In the genomic region with DNA sequence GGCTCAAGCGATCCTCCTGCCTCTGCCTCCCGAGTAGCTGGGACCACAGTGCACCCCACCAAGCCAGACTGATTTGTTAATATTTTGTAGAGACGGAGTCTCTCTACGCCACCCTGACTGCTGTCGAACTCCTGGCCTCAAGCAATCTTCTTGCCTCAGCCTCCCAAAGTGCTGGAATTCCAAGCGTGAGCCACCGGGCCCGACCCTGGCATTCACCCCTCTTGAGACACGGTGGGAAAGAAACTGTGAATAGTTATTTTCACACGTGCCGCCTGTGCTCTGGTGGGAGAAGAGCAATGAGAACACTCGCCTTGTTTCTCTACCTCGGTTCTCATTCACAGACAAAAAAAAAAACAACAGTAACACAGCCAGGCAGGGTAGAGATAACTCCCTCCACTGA, we compare ENCODE assay signal across 25 cellular contexts.
DNase-seq lines count a peak whose midpoint lies in the region; FAIRE-seq and TF ChIP-seq lines count a peak whose summit lies in the region.
"Had no signal": no experiment of that assay in that cellular context is flagged by ENCODE, and none has a peak within 500 bp of the region (broad histone marks: within the 10 kb centered on the region; RNA-seq: fewer than 3 reads in every experiment).

No MANE protein-coding gene starts in this region.

- no peak overlapping the region for H3K27ac ChIP-seq in H9 (ENCODE audit: insufficient read length, low read depth, low read length)
- H3K27ac ChIP-seq in astrocyte (ENCODE audit: low read depth, low read length) = no peak overlapping the region
- H3K27ac ChIP-seq in hepatocyte = peak overlapping the region; percentile 58
- H3K27ac ChIP-seq: BLaER1 had no signal

- H3K27ac Mint-ChIP-seq in H9 (peak overlapping the region; percentile 17 to 88 (median 71); a peak in 5 of 7 replicates), astrocyte (ENCODE audit: unreplicated experiment) (no peak overlapping the region), osteocyte (ENCODE audit: unreplicated experiment) (peak overlapping the region; percentile 50)
- H3K27ac Mint-ChIP-seq in activated CD4-positive, alpha-beta T cell treated with anti-CD3 and anti-CD28 coated beads, Interleukin-2, amount 10 ng/mL, durations not matched to agents 7 days and 5 days = no peak overlapping the region

- no peak overlapping the region for H3K14ac ChIP-seq in H9 (ENCODE audit: insufficient read depth, low read length)

- no peak overlapping the region for H2BK15ac ChIP-seq in H9 (ENCODE audit: low read depth, low read length)

- H3K4ac ChIP-seq in H9 (ENCODE audit: low read depth, low read length) = no peak overlapping the region

- H4K20me1 ChIP-seq in H9 (ENCODE audit: control insufficient read depth, insufficient read depth, insufficient read length) (no peaks in the 10 kb centered on the region), astrocyte (ENCODE audit: insufficient read depth, low read length) (peaks cover 9% of the 10 kb centered on the region), hepatocyte (ENCODE audit: insufficient read depth, poor library complexity, severe bottlenecking) (no peaks in the 10 kb centered on the region)

- H3K4me3 ChIP-seq in astrocyte (ENCODE audit: insufficient read depth, low read depth, low read length) (no peak overlapping the region), hepatocyte (no peak overlapping the region)
- H3K4me3 ChIP-seq: BLaER1 had no signal

- no peaks in the 10 kb centered on the region for H3K9me3 ChIP-seq in H9 (ENCODE audit: control insufficient read depth, low read depth, low read length)
- no peaks in the 10 kb centered on the region for H3K9me3 ChIP-seq in astrocyte (ENCODE audit: insufficient read depth, low read depth, low read length)
- H3K9me3 ChIP-seq in hepatocyte (ENCODE audit: low read depth) = no peaks in the 10 kb centered on the region

- H3K4me3 Mint-ChIP-seq in H9 (no peak overlapping the region), astrocyte (ENCODE audit: unreplicated experiment) (no peak overlapping the region), osteocyte (ENCODE audit: unreplicated experiment) (no peak overlapping the region)
- H3K4me3 Mint-ChIP-seq in activated CD4-positive, alpha-beta T cell treated with anti-CD3 and anti-CD28 coated beads, Interleukin-2, amount 10 ng/mL, durations not matched to agents 7 days and 5 days = no peak overlapping the region

- TF ChIP-seq CTCF in H9 (conservative IDR thresholded peaks at IDR 0.05) (no peak), astrocyte (IDR thresholded peaks at IDR 0.05; ENCODE audit: insufficient read depth, low read depth, low read length) (no peak), hepatocyte (IDR thresholded peaks at IDR 0.05; ENCODE audit: poor library complexity) (no peak), osteocyte (IDR thresholded peaks at IDR 0.05) (no peak)

- no peak overlapping the region for H2BK20ac ChIP-seq in H9 (ENCODE audit: low read depth, low read length, poor library complexity, severe bottlenecking)

- H2BK5ac ChIP-seq in H9 (ENCODE audit: insufficient read length, low read length) = no peak overlapping the region

- peaks cover 18 to 24% of the 10 kb centered on the region in 2 experiments for H3K4me1 Mint-ChIP-seq in H9
- peaks cover 10% of the 10 kb centered on the region for H3K4me1 Mint-ChIP-seq in astrocyte (ENCODE audit: low read depth, unreplicated experiment)
- peaks cover 28% of the 10 kb centered on the region for H3K4me1 Mint-ChIP-seq in osteocyte (ENCODE audit: unreplicated experiment)
- no peaks in the 10 kb centered on the region for H3K4me1 Mint-ChIP-seq in activated CD4-positive, alpha-beta T cell treated with anti-CD3 and anti-CD28 coated beads, Interleukin-2, amount 10 ng/mL, durations not matched to agents 7 days and 5 days

- H3T11ph ChIP-seq in H9 (ENCODE audit: low read length) = no peak overlapping the region

- no peak for DNase-seq in H9
- no peak for DNase-seq in astrocyte (ENCODE audit: low read depth)
- DNase-seq in hepatocyte (ENCODE audit: low spot score) = no peak
- DNase-seq in osteocyte (ENCODE audit: extremely low spot score, unreplicated experiment) = no peak
- no peak for DNase-seq in amygdala (lab: John Stamatoyannopoulos, UW)
- DNase-seq in NCI-H526 (lab: John Stamatoyannopoulos, UW) = no peak
- DNase-seq in T-helper 9 cell = no peak
- DNase-seq in activated CD4-positive, alpha-beta T cell treated with anti-CD3 and anti-CD28 coated beads, Interleukin-2, amount 10 ng/mL, durations not matched to agents 7 days and 5 days = no peak
- DNase-seq: CD4-positive, CD25-positive, alpha-beta regulatory T cell; GOT3; HCEC 1CT; NCI-H1092 treated with DMSO at 0.1 percent for 48 hours; NCI-H1436; NCI-H187; NCI-H2081 treated with DMSO at 0.1 percent for 48 hours; NCI-H2171; NCI-H226; NCI-H510A treated with DMSO at 0.1 percent for 48 hours; NCI-H774; RPMI8226; SHP77 had no signal

- H4K8ac ChIP-seq in H9 (replicated peaks; ENCODE audit: insufficient read length, low read depth, low read length) = no peak overlapping the region

- H3K23ac ChIP-seq in H9 (ENCODE audit: insufficient read length, low read depth, low read length) = no peak overlapping the region

- H3K9me3 Mint-ChIP-seq in H9 (no peaks in the 10 kb centered on the region), astrocyte (ENCODE audit: unreplicated experiment) (no peaks in the 10 kb centered on the region), osteocyte (ENCODE audit: unreplicated experiment) (no peaks in the 10 kb centered on the region)
- H3K9me3 Mint-ChIP-seq in activated CD4-positive, alpha-beta T cell treated with anti-CD3 and anti-CD28 coated beads, Interleukin-2, amount 10 ng/mL, durations not matched to agents 7 days and 5 days = no peaks in the 10 kb centered on the region

- H3K27me3 Mint-ChIP-seq in H9 (ENCODE audit: low read depth) = peaks cover 1% of the 10 kb centered on the region; the same call in 1 of the 2 replicates
- H3K27me3 Mint-ChIP-seq in astrocyte (ENCODE audit: low read depth, unreplicated experiment) = no peaks in the 10 kb centered on the region
- H3K27me3 Mint-ChIP-seq in osteocyte (ENCODE audit: unreplicated experiment) = no peaks in the 10 kb centered on the region
- no peaks in the 10 kb centered on the region for H3K27me3 Mint-ChIP-seq in activated CD4-positive, alpha-beta T cell treated with anti-CD3 and anti-CD28 coated beads, Interleukin-2, amount 10 ng/mL, durations not matched to agents 7 days and 5 days
- H3K27me3 Mint-ChIP-seq: CD4-positive, CD25-positive, alpha-beta regulatory T cell had no signal

- no peak overlapping the region for H2AFZ ChIP-seq in H9 (ENCODE audit: low read length)
- no peak overlapping the region for H2AFZ ChIP-seq in astrocyte (ENCODE audit: low read depth, low read length)
- peak overlapping the region; percentile 24 for H2AFZ ChIP-seq in hepatocyte

- H3K4me2 ChIP-seq in H9 (ENCODE audit: insufficient read depth, insufficient read length, low read length) (no peak overlapping the region), astrocyte (ENCODE audit: low read length) (peak overlapping the region; percentile 49), hepatocyte (peak overlapping the region; percentile 62)
- H3K4me2 ChIP-seq: BLaER1 had no signal

- H3K27me3 ChIP-seq in H9 (ENCODE audit: insufficient read depth, low read length) = no peaks in the 10 kb centered on the region
- no peaks in the 10 kb centered on the region for H3K27me3 ChIP-seq in astrocyte (ENCODE audit: insufficient read depth, low read length)
- no peaks in the 10 kb centered on the region for H3K27me3 ChIP-seq in hepatocyte
- H3K27me3 ChIP-seq: BLaER1 had no signal

- no peak overlapping the region for H3K18ac ChIP-seq in H9 (ENCODE audit: insufficient read length, low read depth, low read length)

- no peak overlapping the region for H4K5ac ChIP-seq in H9 (ENCODE audit: insufficient read length, low read depth, low read length)

- WGBS in H9 (ENCODE audit: extremely low coverage, insufficient read length, low lambda C conversion rate) = no CpG with 5 or more reads among the region's 13 CpGs
- WGBS in hepatocyte (ENCODE audit: low lambda C conversion rate, missing lambda C conversion rate) = 69% methylated on average over 13 of the region's 13 CpGs

- CTCF ChIA-PET in activated CD4-positive, alpha-beta T cell treated with anti-CD3 and anti-CD28 coated beads, Interleukin-2, amount 10 ng/mL, durations not matched to agents 7 days and 5 days (lab: Charles Lee) = no interaction called here

- H3K9me2 ChIP-seq in hepatocyte (replicated peaks; ENCODE audit: insufficient read depth) = no peaks in the 10 kb centered on the region

- H3K4me1 ChIP-seq in H9 (ENCODE audit: insufficient read depth, low read length) (peaks cover 2% of the 10 kb centered on the region; the same call in 1 of the 2 replicates), astrocyte (ENCODE audit: insufficient read depth, low read length) (peaks cover 21% of the 10 kb centered on the region), hepatocyte (ENCODE audit: insufficient read depth) (peaks cover 12% of the 10 kb centered on the region)

- H3K9ac ChIP-seq in H9 (ENCODE audit: extremely low read depth, insufficient read length, low read length) = no peak overlapping the region
- no peak overlapping the region for H3K9ac ChIP-seq in astrocyte (ENCODE audit: low read length)
- H3K9ac ChIP-seq: BLaER1 had no signal

- H3K36me3 ChIP-seq in astrocyte (ENCODE audit: insufficient read depth, low read length) (no peaks in the 10 kb centered on the region), hepatocyte (replicated peaks; ENCODE audit: insufficient read depth, low read depth) (no peaks in the 10 kb centered on the region)

- H3K23me2 ChIP-seq in H9 (ENCODE audit: insufficient read length, low read depth, low read length, poor library complexity, severe bottlenecking) = no peaks in the 10 kb centered on the region

- H2BK12ac ChIP-seq in H9 (ENCODE audit: insufficient read length, low read depth, low read length) = no peak overlapping the region

- no peak for FAIRE-seq in astrocyte (lab: Jason Lieb, UNC)
- FAIRE-seq: A204.1, D721Med, GM18507 had no signal

- no peak overlapping the region for H2BK120ac ChIP-seq in H9 (ENCODE audit: low read depth, low read length, poor library complexity, severe bottlenecking)

- POLR2A ChIA-PET in activated CD4-positive, alpha-beta T cell treated with anti-CD3 and anti-CD28 coated beads, Interleukin-2, amount 10 ng/mL, durations not matched to agents 7 days and 5 days (lab: Charles Lee) = no interaction called here

- H3K79me2 ChIP-seq in H9 (ENCODE audit: insufficient read depth, low read length) = no peaks in the 10 kb centered on the region; the same call in 1 of the 2 replicates
- H3K79me2 ChIP-seq in astrocyte (ENCODE audit: insufficient read depth, low read length) = no peaks in the 10 kb centered on the region
- H3K79me2 ChIP-seq in hepatocyte = peaks cover 19% of the 10 kb centered on the region

- no peak overlapping the region for H4K91ac ChIP-seq in H9 (ENCODE audit: insufficient read length, low read depth, low read length)

- no peak overlapping the region for H3K56ac ChIP-seq in H9 (ENCODE audit: insufficient read length, low read depth, low read length)

- H3K36me3 Mint-ChIP-seq in H9 (ENCODE audit: insufficient read depth in 1 of 3, low read depth in 3 of 3) = peaks cover 0 to 12% (median 0%) of the 10 kb centered on the region in 3 experiments; a peak in 3 of 7 replicates
- H3K36me3 Mint-ChIP-seq in astrocyte (ENCODE audit: low read depth, unreplicated experiment) = peaks cover 12% of the 10 kb centered on the region
- H3K36me3 Mint-ChIP-seq in osteocyte (ENCODE audit: unreplicated experiment) = peaks cover 19% of the 10 kb centered on the region
- peaks cover 8% of the 10 kb centered on the region for H3K36me3 Mint-ChIP-seq in activated CD4-positive, alpha-beta T cell treated with anti-CD3 and anti-CD28 coated beads, Interleukin-2, amount 10 ng/mL, durations not matched to agents 7 days and 5 days (ENCODE audit: low read depth)

- H3K79me1 ChIP-seq in H9 (ENCODE audit: insufficient read depth, low read depth, low read length, poor library complexity, severe bottlenecking) = no peaks in the 10 kb centered on the region

- no peak overlapping the region for H2AK5ac ChIP-seq in H9 (ENCODE audit: insufficient read length, low read length)

Comparison
In these comparisons a context has a peak if more than half of its experiments do, and no peak if none do; other contexts are left out.
1. H3K27ac Mint-ChIP-seq: peak in H9 (3 of 3) and osteocyte (single experiment); none in astrocyte (single experiment) and activated CD4-positive, alpha-beta T cell treated with anti-CD3 and anti-CD28 coated beads, Interleukin-2, amount 10 ng/mL, durations not matched to agents 7 days and 5 days (single experiment).